ENCODE assay signal across 16 cellular contexts in the genomic region with DNA sequence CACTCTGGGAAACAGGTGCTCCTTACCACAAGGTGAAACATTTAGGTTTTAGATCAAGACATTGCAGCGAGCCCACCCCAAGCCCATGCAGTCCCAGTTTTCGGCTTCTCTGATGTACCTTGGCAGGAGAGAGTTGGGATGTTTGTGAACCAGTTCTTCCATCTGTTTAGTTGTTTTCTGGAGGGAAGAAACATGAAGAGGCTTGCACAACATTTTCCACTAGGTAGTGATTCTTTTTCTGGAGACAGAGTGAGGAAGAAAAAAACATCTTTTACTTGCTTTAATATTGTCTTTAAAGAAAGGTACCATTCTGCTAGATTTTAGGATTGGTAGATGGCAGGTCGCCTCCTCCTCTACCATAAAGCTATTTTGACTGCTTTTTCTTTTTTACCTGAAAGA. TPM values are rescaled to one million over a fixed set of nuclear protein-coding genes. Genes with fewer than 3 reads are reported as not detected.
DNase-seq lines count a peak whose midpoint lies in the region; ATAC-seq, FAIRE-seq and TF ChIP-seq lines count a peak whose summit lies in the region.
"Had no signal": no experiment of that assay in that cellular context is flagged by ENCODE, and none has a peak within 500 bp of the region (broad histone marks: within the 10 kb centered on the region; RNA-seq: fewer than 3 reads in every experiment).

No MANE protein-coding gene starts in this region.

- H3K36me3 Mint-ChIP-seq in brain = peaks cover 8% of the 10 kb centered on the region
- H3K36me3 Mint-ChIP-seq in naive thymus-derived CD4-positive, alpha-beta T cell = peaks cover 0 to 8% (median 7%) of the 10 kb centered on the region in 5 donors

- TF ChIP-seq POLR2A in A549 (IDR thresholded peaks at IDR 0.05; ENCODE audit: low read length) (no peak), prostate gland (IDR thresholded peaks at IDR 0.05) (no peak)

- peak overlapping the region in 1 of 5 experiments; percentile 42 for H3K27ac Mint-ChIP-seq in brain
- H3K27ac Mint-ChIP-seq in naive thymus-derived CD4-positive, alpha-beta T cell = no peak overlapping the region
- H3K27ac Mint-ChIP-seq: activated CD8-positive, alpha-beta memory T cell treated with anti-CD3 and anti-CD28 coated beads, Interleukin-2, amount 10 ng/mL, durations not matched to agents 7 days and 5 days had no signal

- no peak for TF ChIP-seq EP300 in A549 (IDR thresholded peaks at IDR 0.05)

- POLR2A ChIA-PET in A549 (lab: Yijun Ruan, JAX) = no interaction called here
- POLR2A ChIA-PET in naive thymus-derived CD4-positive, alpha-beta T cell (lab: Charles Lee) = no interaction called here

- H3K4me1 ChIP-seq in A549 (peaks cover 21% of the 10 kb centered on the region), prostate gland (replicated peaks) (peaks cover 7% of the 10 kb centered on the region)
- H3K4me1 ChIP-seq in naive thymus-derived CD4-positive, alpha-beta T cell (ENCODE audit: control insufficient read depth in 2 of 2, insufficient read depth in 2 of 2, low read length in 2 of 2) = peaks cover 0 to 7% of the 10 kb centered on the region in 2 donors

- DNase-seq in A549 (ENCODE audit: low read depth in 1 of 2, low spot score in 1 of 2) = no peak
- DNase-seq in GM10266 (ENCODE audit: extremely low spot score) = peak; percentile 7
- DNase-seq in naive thymus-derived CD4-positive, alpha-beta T cell = no peak
- DNase-seq in HPDE6-E6E7 (ENCODE audit: extremely low spot score) = no peak
- no peak for DNase-seq in NCI-H446 (lab: John Stamatoyannopoulos, UW)
- DNase-seq in prostate gland (ENCODE audit: low spot score) = no peak
- DNase-seq: activated CD8-positive, alpha-beta memory T cell treated with anti-CD3 and anti-CD28 coated beads, Interleukin-2, amount 10 ng/mL, durations not matched to agents 7 days and 5 days; KG1; NCI-H187; SIG-M5; stimulated activated naive CD4-positive, alpha-beta T cell treated with Interleukin-2 at 50 U/mL for 16 hours had no signal

- H3K27me3 ChIP-seq in naive thymus-derived CD4-positive, alpha-beta T cell (ENCODE audit: control insufficient read depth in 2 of 2, insufficient read depth in 2 of 2, low read length in 2 of 2) = peaks cover 0 to 11% of the 10 kb centered on the region in 2 donors
- peaks cover 5% of the 10 kb centered on the region for H3K27me3 ChIP-seq in prostate gland (replicated peaks; ENCODE audit: insufficient read depth)

- H3K27ac ChIP-seq in A549 (no peak overlapping the region), prostate gland (no peak overlapping the region)
- no peak overlapping the region for H3K27ac ChIP-seq in naive thymus-derived CD4-positive, alpha-beta T cell (ENCODE audit: low read depth, low read length)
- H3K27ac ChIP-seq: left lung had no signal

- ATAC-seq in A549 (no peak), GM21447 (IDR thresholded peaks at IDR 0.05; ENCODE audit: unreplicated experiment) (no peak)
- ATAC-seq in naive thymus-derived CD4-positive, alpha-beta T cell = no peak
- ATAC-seq: activated CD8-positive, alpha-beta memory T cell treated with anti-CD3 and anti-CD28 coated beads, Interleukin-2, amount 10 ng/mL, durations not matched to agents 7 days and 5 days; left lung had no signal

- WGBS in A549 (ENCODE audit: missing lambda C conversion rate) = 9% methylated on average over 3 of the region's 3 CpGs
- WGBS in prostate gland = 46% methylated on average over 3 of the region's 3 CpGs

- peak overlapping the region; percentile 98; the same call in 2 of the 3 replicates for H3K4me2 ChIP-seq in A549

- peaks cover 27% of the 10 kb centered on the region for H3K4me1 Mint-ChIP-seq in brain
- H3K4me1 Mint-ChIP-seq in naive thymus-derived CD4-positive, alpha-beta T cell = peaks cover 12 to 25% (median 22%) of the 10 kb centered on the region in 7 donors

- peaks cover 7 to 17% (median 14%) of the 10 kb centered on the region in 5 experiments for H3K9me3 Mint-ChIP-seq in brain
- H3K9me3 Mint-ChIP-seq in naive thymus-derived CD4-positive, alpha-beta T cell = peaks cover 8 to 15% (median 9%) of the 10 kb centered on the region in 11 donors

- CTCF ChIA-PET in A549 (lab: Yijun Ruan, JAX) = interaction anchor here (1.0 kb wide), 1 partner anchor 25 kb away, joined by 4 read pairs; no protein-coding TSS in a partner anchor
- CTCF ChIA-PET in naive thymus-derived CD4-positive, alpha-beta T cell (lab: Charles Lee) = no interaction called here

- H3K4me3 ChIP-seq in A549 (no peak overlapping the region), prostate gland (no peak overlapping the region)
- no peak overlapping the region for H3K4me3 ChIP-seq in naive thymus-derived CD4-positive, alpha-beta T cell (ENCODE audit: low read length)

- peaks cover 90% of the 10 kb centered on the region for H3K27me3 Mint-ChIP-seq in brain
- H3K27me3 Mint-ChIP-seq in naive thymus-derived CD4-positive, alpha-beta T cell = peaks cover 62 to 76% (median 65%) of the 10 kb centered on the region in 5 donors

- H3K36me3 ChIP-seq in naive thymus-derived CD4-positive, alpha-beta T cell (ENCODE audit: control insufficient read depth in 2 of 3, insufficient read depth in 3 of 3, low read length in 3 of 3) = no peaks in the 10 kb centered on the region
- no peaks in the 10 kb centered on the region for H3K36me3 ChIP-seq in prostate gland
- H3K36me3 ChIP-seq: left lung had no signal

- TF ChIP-seq CTCF in A549 (IDR thresholded peaks at IDR 0.05) (no peak), GM10266 (IDR thresholded peaks at IDR 0.05; ENCODE audit: control insufficient read depth, insufficient read depth, low read depth, missing control alignments) (no peak), brain (conservative IDR thresholded peaks at IDR 0.05) (no peak), prostate gland (IDR thresholded peaks at IDR 0.05) (no peak)

- no peak for FAIRE-seq in A549 (lab: Jason Lieb, UNC)

- intact Hi-C loops in naive thymus-derived CD4-positive, alpha-beta T cell (cut with micrococcal nuclease) = no loop called here
- intact Hi-C loops in prostate gland (cut with DNase I) = no loop called here

- H3K9me3 ChIP-seq in A549 (peaks cover 14% of the 10 kb centered on the region), prostate gland (no peaks in the 10 kb centered on the region)
- peaks cover 0 to 9% (median 0%) of the 10 kb centered on the region in 3 experiments for H3K9me3 ChIP-seq in naive thymus-derived CD4-positive, alpha-beta T cell (ENCODE audit: control insufficient read depth in 2 of 3, low read length in 3 of 3)

- peak overlapping the region; percentile 87 to 95 (median 89) for H3K4me3 Mint-ChIP-seq in brain
- H3K4me3 Mint-ChIP-seq in naive thymus-derived CD4-positive, alpha-beta T cell = peak overlapping the region in 9 of 10 donors; percentile 61 to 93 (median 82)

- TF ChIP-seq RAD21 in A549 (conservative IDR thresholded peaks at IDR 0.05 in 1 of 2, IDR thresholded peaks at IDR 0.05 in 1 of 2) = no peak

TF ChIP-seq in A549, 52 proteins besides CTCF, POLR2A, EP300 and RAD21:
- TF ChIP-seq HEYL (CRISPR knock-in tag; IDR thresholded peaks at IDR 0.05) (no peak), POLR2AphosphoS2 (conservative IDR thresholded peaks at IDR 0.05; ENCODE audit: low read length) (no peak), EHF (CRISPR knock-in tag; IDR thresholded peaks at IDR 0.05) (no peak), USF2 (IDR thresholded peaks at IDR 0.05) (no peak)
TF ChIP-seq in A549: peak in this region for 0.

RNA-seq across cellular contexts. Expression of gene LGR5, which starts 1.8 kb away (rescaled TPM):
- polyA plus RNA-seq in A549 (2011; rRNA removed) (not detected in 2 replicates), A549 (2017; fragmentation: RNase III; extraction: RNeasy Plus Mini Kit Qiagen cat#74134 plus additional on column Dnase treatment) (not detected in 3 replicates), brain (ENCODE audit: insufficient read depth, low read depth, low replicate concordance) (8.1 TPM)
- polyA plus RNA-seq in A549 (2012; cell fraction: cytosol; rRNA removed) = not detected in 2 replicates
- not detected in 2 replicates for polyA plus RNA-seq in A549 (2012; cell fraction: nucleus; rRNA removed)
- not detected in 2 replicates for polyA minus RNA-seq in A549 (2011; rRNA and poly(A)+ RNA removed)
- not detected for total RNA-seq in naive thymus-derived CD4-positive, alpha-beta T cell
- polyA plus RNA-seq in naive thymus-derived CD4-positive, alpha-beta T cell = not detected
- under 1 TPM; 0.64 to 0.91 TPM for total RNA-seq in prostate gland
- total RNA-seq: activated CD8-positive, alpha-beta memory T cell treated with anti-CD3 and anti-CD28 coated beads, Interleukin-2, amount 10 ng/mL, durations not matched to agents 7 days and 5 days; G401; pulmonary artery endothelial cell had no signal
